In genomic region chr2:183269956-183270355, GRCh38 we compare ENCODE assay signal across 18 cellular contexts.
DNase-seq lines count a peak whose midpoint lies in the region; TF ChIP-seq lines count a peak whose summit lies in the region.
"Had no signal": no experiment of that assay in that cellular context is flagged by ENCODE, and none has a peak within 500 bp of the region (broad histone marks: within the 10 kb centered on the region; RNA-seq: fewer than 3 reads in every experiment).

No MANE protein-coding gene starts in this region.

- dilution Hi-C loops in mammary epithelial cell (cut with HindIII; ENCODE audit: low sequenced_read_pairs) = no loop called here

- H3K9ac ChIP-seq in mammary epithelial cell (ENCODE audit: insufficient read depth, low read length) = no peak overlapping the region
- H3K9ac ChIP-seq: parathyroid adenoma had no signal

- CTCF ChIA-PET in mammary epithelial cell (lab: Charles Lee; ENCODE audit: low non-redundant PET) = no interaction called here
- CTCF ChIA-PET in GM10248 (lab: Yijun Ruan, JAX) = interaction anchor here (2.6 kb wide), 1 partner anchor 21 kb away, joined by 10 read pairs; no protein-coding TSS in a partner anchor

- peak overlapping the region; percentile 71 for H2AFZ ChIP-seq in mammary epithelial cell (ENCODE audit: low read depth, low read length)
- H2AFZ ChIP-seq: parathyroid adenoma had no signal

- no peak overlapping the region for H3K4me3 ChIP-seq in mammary epithelial cell (replicated peaks in 1 of 3; ENCODE audit: insufficient read depth in 1 of 3, low read depth in 2 of 3, low read length in 3 of 3)
- H3K4me3 ChIP-seq: MG63, skin epidermis had no signal

- DNase-seq in EH (ENCODE audit: low read depth) (peak; percentile 26), NCI-H2081 treated with DMSO at 0.1 percent for 48 hours (lab: John Stamatoyannopoulos, UW) (peak; percentile 5), mammary epithelial cell (no peak), middle frontal gyrus (ENCODE audit: extremely low spot score, low spot score) (peak; percentile 5), GM10248 (ENCODE audit: extremely low spot score) (no peak), RKO (ENCODE audit: low spot score) (no peak)
- DNase-seq in stimulated activated CD4-positive, alpha-beta T cell treated with anti-CD3 and anti-CD28 coated beads, Interleukin-1b, Interleukin-23, amount 100 ng/mL, for 48 hours = no peak
- DNase-seq: activated CD4-positive, CD25-positive, alpha-beta regulatory T cell treated with anti-CD3 and anti-CD28 coated beads, Interleukin-2, amount 50 U/mL, for 72 hours; activated CD8-positive, alpha-beta memory T cell treated with anti-CD3 and anti-CD28 coated beads, Interleukin-2, amount 10 ng/mL, durations not matched to agents 7 days and 5 days; endodermal cell; MG63; natural killer cell; NCI-H2107; SHP77 treated with DMSO at 0.1 percent for 48 hours; stimulated activated CD4-positive, alpha-beta T cell treated with anti-CD3 and anti-CD28 coated beads, Interleukin-4, amount 100 ng/mL, for 24 hours; substantia nigra had no signal

- no peaks in the 10 kb centered on the region for H3K79me2 ChIP-seq in mammary epithelial cell (ENCODE audit: insufficient read depth, low read length)
- H3K79me2 ChIP-seq: parathyroid adenoma had no signal

- intact Hi-C loops in mammary epithelial cell (cut with micrococcal nuclease) = no loop called here

- POLR2A ChIA-PET in GM10248 (lab: Yijun Ruan, JAX) = no interaction called here

- H3K9me3 ChIP-seq in mammary epithelial cell (replicated peaks; ENCODE audit: insufficient read depth, low read length) = no peaks in the 10 kb centered on the region
- H3K9me3 ChIP-seq: MG63 had no signal

- WGBS in mammary epithelial cell (ENCODE audit: low coverage, missing lambda C conversion rate) = 17% methylated on average over 4 of the region's 4 CpGs

- no peaks in the 10 kb centered on the region for H4K20me1 ChIP-seq in mammary epithelial cell (ENCODE audit: insufficient read depth, low read length)

- H3K27me3 ChIP-seq in mammary epithelial cell (ENCODE audit: insufficient read depth, low read length) = no peaks in the 10 kb centered on the region
- H3K27me3 ChIP-seq: MG63 had no signal

- in situ Hi-C loops in mammary epithelial cell (cut with MboI; ENCODE audit: low sequenced_read_pairs in 2 of 2) = no loop called here

- no peak overlapping the region for H3K27ac ChIP-seq in mammary epithelial cell (ENCODE audit: insufficient read depth, low read depth, low read length)
- H3K27ac ChIP-seq: parathyroid adenoma, skin epidermis had no signal

- TF ChIP-seq CTCF in mammary epithelial cell (conservative IDR thresholded peaks at IDR 0.05 in 1 of 2, IDR thresholded peaks at IDR 0.05 in 1 of 2; ENCODE audit: extremely low read depth in 1 of 2, insufficient read depth in 1 of 2, low read depth in 1 of 2, low read length in 2 of 2) (no peak), GM10248 (IDR thresholded peaks at IDR 0.05; ENCODE audit: control extremely low read depth, extremely low read depth, low read depth, missing control alignments) (no peak)

- peaks cover 4% of the 10 kb centered on the region for H3K4me1 ChIP-seq in mammary epithelial cell (ENCODE audit: insufficient read depth, low read length)
- H3K4me1 ChIP-seq: parathyroid adenoma had no signal

- peak overlapping the region; percentile 23 for H3K4me2 ChIP-seq in mammary epithelial cell (ENCODE audit: insufficient read depth, low read depth, low read length)

- no TSS peak for BruUV-seq in mammary epithelial cell (replicated peaks; lab: Mats Ljungman, UMichigan)

- H3K36me3 ChIP-seq in mammary epithelial cell (ENCODE audit: insufficient read depth, low read length) = no peaks in the 10 kb centered on the region
- H3K36me3 ChIP-seq: MG63 had no signal

Comparison
In these comparisons a context has a peak if more than half of its experiments do, and no peak if none do; other contexts are left out.
1. DNase-seq: peak in EH (single experiment), NCI-H2081 treated with DMSO at 0.1 percent for 48 hours (single experiment) and middle frontal gyrus (single experiment); none in mammary epithelial cell (single experiment), stimulated activated CD4-positive, alpha-beta T cell treated with anti-CD3 and anti-CD28 coated beads, Interleukin-1b, Interleukin-23, amount 100 ng/mL, for 48 hours (single experiment), GM10248 (single experiment) and RKO (single experiment).